18 cellular contexts compared by ENCODE assay signal in genomic region chr2:30096451-30096850, GRCh38. TPM values are rescaled to one million over a fixed set of nuclear protein-coding genes. Genes with fewer than 3 reads are reported as not detected.
DNase-seq lines count a peak whose midpoint lies in the region; ATAC-seq and TF ChIP-seq lines count a peak whose summit lies in the region.
"Had no signal": no experiment of that assay in that cellular context is flagged by ENCODE, and none has a peak within 500 bp of the region (broad histone marks: within the 10 kb centered on the region; RNA-seq: fewer than 3 reads in every experiment).

No MANE protein-coding gene starts in this region.

- no peak overlapping the region for H2BK15ac ChIP-seq in H9 (ENCODE audit: low read depth, low read length)

- H3K9ac ChIP-seq in H9 (ENCODE audit: extremely low read depth, insufficient read length, low read length): no peak overlapping the region
- H3K9ac ChIP-seq: BLaER1, GM23248 had no signal

- H3K27ac ChIP-seq in right atrium auricular region (no peak overlapping the region), H9 (ENCODE audit: insufficient read length, low read depth, low read length) (no peak overlapping the region), coronary artery (no peak overlapping the region)
- H3K27ac ChIP-seq: BLaER1, C4-2B, GM23248 had no signal

- TF ChIP-seq CTCF in right atrium auricular region (IDR thresholded peaks at IDR 0.05): no peak
- no peak for TF ChIP-seq CTCF in H9 (conservative IDR thresholded peaks at IDR 0.05)
- TF ChIP-seq CTCF in coronary artery (IDR thresholded peaks at IDR 0.05): no peak

- H3K23me2 ChIP-seq in H9 (ENCODE audit: insufficient read length, low read depth, low read length, poor library complexity, severe bottlenecking): no peaks in the 10 kb centered on the region

- no peak for ATAC-seq in GM21723 (IDR thresholded peaks at IDR 0.05; ENCODE audit: unreplicated experiment)
- ATAC-seq: CD8-positive, alpha-beta T cell had no signal

- no peak overlapping the region for H3T11ph ChIP-seq in H9 (ENCODE audit: low read length)

- no peak overlapping the region for H3K4me3 Mint-ChIP-seq in H9
- H3K4me3 Mint-ChIP-seq: B cell; CD4-positive, CD25-positive, alpha-beta regulatory T cell; CD8-positive, alpha-beta T cell had no signal

- peak overlapping the region in 1 of 3 experiments; percentile 54; a peak in 1 of 7 replicates for H3K27ac Mint-ChIP-seq in H9
- H3K27ac Mint-ChIP-seq: B cell; CD4-positive, CD25-positive, alpha-beta regulatory T cell; CD8-positive, alpha-beta T cell had no signal

- no peak overlapping the region for H4K91ac ChIP-seq in H9 (ENCODE audit: insufficient read length, low read depth, low read length)

- no peak overlapping the region for H2AK5ac ChIP-seq in H9 (ENCODE audit: insufficient read length, low read length)

- no peak overlapping the region for H2BK5ac ChIP-seq in H9 (ENCODE audit: insufficient read length, low read length)

- no peak overlapping the region for H3K14ac ChIP-seq in H9 (ENCODE audit: insufficient read depth, low read length)

- intact Hi-C loops in cardiac septum (cut with DNase I): no loop called here

- H3K36me3 ChIP-seq in right atrium auricular region: no peaks in the 10 kb centered on the region
- H3K36me3 ChIP-seq: BLaER1 had no signal

- DNase-seq in cardiac septum (ENCODE audit: low spot score) (peak; percentile 24), right atrium auricular region (ENCODE audit: low spot score) (no peak), H9 (no peak), coronary artery (ENCODE audit: low spot score) (peak; percentile 29), D341Med (ENCODE audit: low spot score) (no peak), NCI-H2081 treated with DMSO at 0.1 percent for 48 hours (lab: John Stamatoyannopoulos, UW) (no peak)
- DNase-seq: Caco-2; CD4-positive, CD25-positive, alpha-beta regulatory T cell; CD8-positive, alpha-beta T cell; DMS 273 treated with DMSO at 0.1 percent for 48 hours; DMS79 treated with DMSO at 0.1 percent for 48 hours; GF-D8; GM23248; HCEC 1CT had no signal

- no peak overlapping the region for H2BK20ac ChIP-seq in H9 (ENCODE audit: low read depth, low read length, poor library complexity, severe bottlenecking)

- H3K79me1 ChIP-seq in H9 (ENCODE audit: insufficient read depth, low read depth, low read length, poor library complexity, severe bottlenecking): no peaks in the 10 kb centered on the region

- no peaks in the 10 kb centered on the region for H3K4me1 ChIP-seq in right atrium auricular region
- no peaks in the 10 kb centered on the region for H3K4me1 ChIP-seq in H9 (ENCODE audit: insufficient read depth, low read length)
- H3K4me1 ChIP-seq: BLaER1, Caco-2 had no signal

- no peak overlapping the region for H2BK120ac ChIP-seq in H9 (ENCODE audit: low read depth, low read length, poor library complexity, severe bottlenecking)

- peaks cover 4% of the 10 kb centered on the region in 2 experiments; a peak in 4 of 5 replicates for H3K9me3 Mint-ChIP-seq in H9
- H3K9me3 Mint-ChIP-seq: CD8-positive, alpha-beta T cell had no signal

- H4K5ac ChIP-seq in H9 (ENCODE audit: insufficient read length, low read depth, low read length): peak overlapping the region; percentile 21

- no peak overlapping the region for H4K8ac ChIP-seq in H9 (replicated peaks; ENCODE audit: insufficient read length, low read depth, low read length)

- H3K36me3 Mint-ChIP-seq in H9 (ENCODE audit: insufficient read depth in 1 of 3, low read depth in 3 of 3): peaks cover 0 to 4% (median 2%) of the 10 kb centered on the region in 3 experiments; a peak in 2 of 7 replicates
- H3K36me3 Mint-ChIP-seq: CD4-positive, CD25-positive, alpha-beta regulatory T cell; CD8-positive, alpha-beta T cell had no signal

- no peak overlapping the region for H2BK12ac ChIP-seq in H9 (ENCODE audit: insufficient read length, low read depth, low read length)

- no peak overlapping the region for H3K4me3 ChIP-seq in right atrium auricular region
- no peak overlapping the region for H3K4me3 ChIP-seq in coronary artery
- H3K4me3 ChIP-seq: BLaER1, GM23248 had no signal

- no peak overlapping the region for H3K56ac ChIP-seq in H9 (ENCODE audit: insufficient read length, low read depth, low read length)

- H3K27me3 ChIP-seq in right atrium auricular region: peaks cover 0 to 5% of the 10 kb centered on the region in 2 donors
- no peaks in the 10 kb centered on the region for H3K27me3 ChIP-seq in H9 (ENCODE audit: insufficient read depth, low read length)
- H3K27me3 ChIP-seq: BLaER1 had no signal

- peaks cover 0 to 2% of the 10 kb centered on the region in 2 experiments; a peak in 1 of 4 replicates for H3K4me1 Mint-ChIP-seq in H9
- H3K4me1 Mint-ChIP-seq: B cell; CD4-positive, CD25-positive, alpha-beta regulatory T cell had no signal

- no peak overlapping the region for H3K23ac ChIP-seq in H9 (ENCODE audit: insufficient read length, low read depth, low read length)

- no peak overlapping the region for H3K4me2 ChIP-seq in H9 (ENCODE audit: insufficient read depth, insufficient read length, low read length)
- H3K4me2 ChIP-seq: BLaER1 had no signal

- no peak overlapping the region for H3K4ac ChIP-seq in H9 (ENCODE audit: low read depth, low read length)

- H4K20me1 ChIP-seq in H9 (ENCODE audit: control insufficient read depth, insufficient read depth, insufficient read length): no peaks in the 10 kb centered on the region
- H4K20me1 ChIP-seq: BLaER1 had no signal

- no peaks in the 10 kb centered on the region for H3K9me3 ChIP-seq in right atrium auricular region
- H3K9me3 ChIP-seq in H9 (ENCODE audit: control insufficient read depth, low read depth, low read length): no peaks in the 10 kb centered on the region
- H3K9me3 ChIP-seq: BLaER1 had no signal

- H2AFZ ChIP-seq in H9 (ENCODE audit: low read length): no peak overlapping the region
- H2AFZ ChIP-seq: GM23248 had no signal

- H3K18ac ChIP-seq in H9 (ENCODE audit: insufficient read length, low read depth, low read length): no peak overlapping the region

- no CpG with 5 or more reads among the region's 4 CpGs for WGBS in H9 (ENCODE audit: extremely low coverage, insufficient read length, low lambda C conversion rate)

- H3K79me2 ChIP-seq in H9 (ENCODE audit: insufficient read depth, low read length): no peaks in the 10 kb centered on the region

- H3K27me3 Mint-ChIP-seq in H9 (ENCODE audit: low read depth): peaks cover 10% of the 10 kb centered on the region

RNA-seq across cellular contexts. Expression of gene YPEL5, which starts 50.4 kb away (rescaled TPM):
- 67.8 TPM for total RNA-seq in cardiac septum
- total RNA-seq in right atrium auricular region: 10 to 100 TPM; 36.3 to 45.5 TPM
- 28.3 and 28.5 TPM in 2 replicates for total RNA-seq in H9 (2021)

Comparison
In these comparisons a context has a peak if more than half of its experiments do, and no peak if none do; other contexts are left out.
1. DNase-seq: peak in cardiac septum (single experiment) and coronary artery (single experiment); none in right atrium auricular region (single experiment), H9 (single experiment), D341Med (single experiment) and NCI-H2081 treated with DMSO at 0.1 percent for 48 hours (single experiment).